ENCODE assay signal across 8 cellular contexts in genomic region chr6:32175711-32176475, GRCh38. TPM values are rescaled to one million over a fixed set of nuclear protein-coding genes. Genes with fewer than 3 reads are reported as not detected.
DNase-seq lines count a peak whose midpoint lies in the region; ATAC-seq and TF ChIP-seq lines count a peak whose summit lies in the region.

AGPAT1 (minus strand) TSS chr6:32176084; CDS start chr6:32171496, 4,588 bp downstream.

- no peaks in the 10 kb centered on the region for H3K9me3 ChIP-seq in HAP-1
- no peaks in the 10 kb centered on the region for H3K9me3 ChIP-seq in gastroesophageal sphincter
- no peaks in the 10 kb centered on the region for H3K9me3 ChIP-seq in neutrophil
- no peaks in the 10 kb centered on the region for H3K9me3 ChIP-seq in subcutaneous abdominal adipose tissue (ENCODE audit: control insufficient read depth in 5 of 5, low read length in 5 of 5)

- TF ChIP-seq CTCF in gastroesophageal sphincter (IDR thresholded peaks at IDR 0.05) (no peak), neutrophil (IDR thresholded peaks at IDR 0.05) (peak; percentile 26)

- H3K9ac ChIP-seq in subcutaneous abdominal adipose tissue (ENCODE audit: low read length in 5 of 5) = peak within 1 kb of the TSS; percentile 32 to 97 (median 88)

- in situ Hi-C loops in HAP-1 (cut with MboI; ENCODE audit: low sequenced_read_pairs) = no loop called here

- peak; percentile 36 to 52 for TF ChIP-seq POLR2A in gastroesophageal sphincter (IDR thresholded peaks at IDR 0.05)

- peaks cover 9% of the 10 kb centered on the region; the same call in 1 of the 2 replicates for H3K36me3 ChIP-seq in HAP-1 (replicated peaks)
- H3K36me3 ChIP-seq in gastroesophageal sphincter = peaks cover 0 to 21% of the 10 kb centered on the region in 2 donors
- peaks cover 11% of the 10 kb centered on the region for H3K36me3 ChIP-seq in neutrophil
- peaks cover 0 to 14% (median 8%) of the 10 kb centered on the region in 5 donors for H3K36me3 ChIP-seq in subcutaneous abdominal adipose tissue (ENCODE audit: control insufficient read depth in 5 of 5, insufficient read depth in 5 of 5, low read length in 5 of 5)

- peak; percentile 77 for ATAC-seq in SK-N-SH treated with all-trans-retinoic acid at 6 μM for 48 hours
- ATAC-seq in gastroesophageal sphincter = peak; percentile 69

- peak within 1 kb of the TSS; percentile 86 for H3K4me3 ChIP-seq in HAP-1
- H3K4me3 ChIP-seq in gastroesophageal sphincter = peak within 1 kb of the TSS; percentile 62 to 83
- peak within 1 kb of the TSS; percentile 75 to 92 for H3K4me3 ChIP-seq in neutrophil (ENCODE audit: low read depth in 1 of 2, low read length in 1 of 2)
- H3K4me3 ChIP-seq in subcutaneous abdominal adipose tissue (ENCODE audit: low read depth in 1 of 5, low read length in 5 of 5) = peak within 1 kb of the TSS; percentile 76 to 93 (median 85)

- no peak for TF ChIP-seq EP300 in gastroesophageal sphincter (IDR thresholded peaks at IDR 0.05)

- H3K27ac ChIP-seq in gastroesophageal sphincter = peak within 1 kb of the TSS; percentile 89 to 98 (median 94)
- H3K27ac ChIP-seq in neutrophil = peak within 1 kb of the TSS; percentile 97
- H3K27ac ChIP-seq in subcutaneous abdominal adipose tissue (ENCODE audit: low read depth, low read length) = peak within 1 kb of the TSS; percentile 93

- H3K4me1 ChIP-seq in HAP-1 (peaks cover 19% of the 10 kb centered on the region), gastroesophageal sphincter (peaks cover 0 to 70% (median 31%) of the 10 kb centered on the region in 3 donors), neutrophil (ENCODE audit: control insufficient read depth in 1 of 2, insufficient read depth in 1 of 2, low read depth in 1 of 2, low read length in 1 of 2) (peaks cover 50 to 58% of the 10 kb centered on the region in 2 experiments), subcutaneous abdominal adipose tissue (ENCODE audit: control insufficient read depth in 5 of 5, insufficient read depth in 5 of 5, low read length in 5 of 5) (peaks cover 14 to 59% (median 46%) of the 10 kb centered on the region in 5 donors)

- H3K27me3 ChIP-seq in HAP-1 (ENCODE audit: low read depth) (no peaks in the 10 kb centered on the region), gastroesophageal sphincter (no peaks in the 10 kb centered on the region), neutrophil (no peaks in the 10 kb centered on the region), subcutaneous abdominal adipose tissue (ENCODE audit: control insufficient read depth in 5 of 5, insufficient read depth in 4 of 5, low read length in 5 of 5) (no peaks in the 10 kb centered on the region)

- DNase-seq in DMS79 (lab: John Stamatoyannopoulos, UW) (peak; percentile 90), HAP-1 (ENCODE audit: low spot score in 2 of 2) (peak; percentile 94 to 99), NCI-H1105 (lab: John Stamatoyannopoulos, UW) (peak; percentile 95)
- peak; percentile 97 for DNase-seq in activated naive CD4-positive, alpha-beta T cell treated with anti-CD3 and anti-CD28 coated beads, Interleukin-2, amount 50 U/mL, for 16 hours

- WGBS in gastroesophageal sphincter (ENCODE audit: low coverage in 1 of 2), 2 donors = 0 to 1% methylated on average over 9 to 19 of the region's 27 CpGs

TF ChIP-seq in SK-N-SH treated with all-trans-retinoic acid at 6 μM for 48 hours, 23 proteins besides CTCF, POLR2A, EP300 and RAD21:
- TF ChIP-seq PATZ1 (CRISPR knock-in tag; IDR thresholded peaks at IDR 0.05; ENCODE audit: borderline replicate concordance) (peak; percentile 14; the same call in 1 of the 2 replicates), RARB (CRISPR knock-in tag; IDR thresholded peaks at IDR 0.05) (no peak)

RNA-seq across cellular contexts. Expression of gene AGPAT1, which starts in this region (rescaled TPM):
- total RNA-seq in gastroesophageal sphincter = 10 to 100 TPM; 45.6 to 70.5 (median 54.6) TPM

Comparison
In these comparisons a context has a peak if more than half of its experiments do, and no peak if none do; other contexts are left out.
1. Peak in every context shown above with its lines: DNase-seq, ATAC-seq, H3K4me3 ChIP-seq and H3K27ac ChIP-seq.